Comparison of ENCODE assay signal across 8 cellular contexts in genomic region chr3:50337175-50337861, GRCh38. TPM values are rescaled to one million over a fixed set of nuclear protein-coding genes. Genes with fewer than 3 reads are reported as not detected.
DNase-seq lines count a peak whose midpoint lies in the region; ATAC-seq, FAIRE-seq and TF ChIP-seq lines count a peak whose summit lies in the region.

No MANE protein-coding gene starts in this region.

- peak overlapping the region; percentile 97 for H3K27ac Mint-ChIP-seq in central memory CD8-positive, alpha-beta T cell (ENCODE audit: low read depth)

- peak overlapping the region; percentile 62 for H3K27ac ChIP-seq in keratinocyte (ENCODE audit: control insufficient read depth, insufficient read depth, low read length)

- peak; percentile 57 for FAIRE-seq in keratinocyte (lab: Jason Lieb, UNC)

- H3K36me3 ChIP-seq in keratinocyte (ENCODE audit: control insufficient read depth in 2 of 2, extremely low read depth in 1 of 2, insufficient read depth in 2 of 2, low read length in 2 of 2): peaks cover 6 to 15% of the 10 kb centered on the region in 2 experiments

- no peaks in the 10 kb centered on the region for H3K9me3 Mint-ChIP-seq in central memory CD8-positive, alpha-beta T cell

- H2AFZ ChIP-seq in keratinocyte (ENCODE audit: control insufficient read depth, low read length): peak overlapping the region; percentile 88

- dilution Hi-C loops in keratinocyte (cut with MboI; ENCODE audit: extremely low pct_ligation_motif_present, low sequenced_read_pairs): no loop called here

- no peaks in the 10 kb centered on the region for H3K27me3 Mint-ChIP-seq in central memory CD8-positive, alpha-beta T cell

- peak overlapping the region; percentile 95 for H3K4me3 Mint-ChIP-seq in central memory CD8-positive, alpha-beta T cell

- peaks cover 51% of the 10 kb centered on the region for H3K36me3 Mint-ChIP-seq in central memory CD8-positive, alpha-beta T cell (ENCODE audit: insufficient read depth)

- H3K9me1 ChIP-seq in keratinocyte (ENCODE audit: control insufficient read depth, extremely low read depth, insufficient read depth, low read length): no peaks in the 10 kb centered on the region

- no peaks in the 10 kb centered on the region for H3K9me3 ChIP-seq in keratinocyte (ENCODE audit: control insufficient read depth, low read depth, low read length)

- H3K9ac ChIP-seq in keratinocyte (ENCODE audit: control insufficient read depth, extremely low read depth, insufficient read depth, low read length): peak overlapping the region; percentile 76

- H3K4me3 ChIP-seq in AG10803 (ENCODE audit: low read length) (peak overlapping the region; percentile 94), keratinocyte (ENCODE audit: control insufficient read depth in 2 of 3, extremely low read depth in 1 of 3, insufficient read depth in 2 of 3, low read depth in 1 of 3, low read length in 3 of 3) (peak overlapping the region; percentile 78 to 87 (median 79))

- peaks cover 51% of the 10 kb centered on the region for H3K4me1 ChIP-seq in keratinocyte (ENCODE audit: control insufficient read depth, extremely low read depth, insufficient read depth, low read length)

- DNase-seq in AG10803 (ENCODE audit: low read depth) (peak; percentile 99), NCI-H345 treated with DMSO at 0.1 percent for 48 hours (lab: John Stamatoyannopoulos, UW; ENCODE audit: unreplicated experiment) (peak; percentile 83), keratinocyte (ENCODE audit: low read depth, low spot score) (peak; percentile 97)
- DNase-seq in activated CD4-positive, CD25-positive, alpha-beta regulatory T cell treated with anti-CD3 and anti-CD28 coated beads, Interleukin-2, amount 50 U/mL, for 16 hours (ENCODE audit: low read depth, low spot score): peak; percentile 86
- DNase-seq in central memory CD8-positive, alpha-beta T cell (ENCODE audit: low spot score in 2 of 2): peak; percentile 79 to 82
- peak; percentile 94 to 97 (median 95) for DNase-seq in stimulated activated CD4-positive, alpha-beta T cell treated with anti-CD3 and anti-CD28 coated beads, Interleukin-12 subunit alpha, Interleukin-12 subunit beta, amount 100 ng/mL, for 48 hours (ENCODE audit: low read depth in 2 of 3, low spot score in 1 of 3)

- H3K79me2 ChIP-seq in keratinocyte (ENCODE audit: control insufficient read depth, insufficient read depth, low read length): peaks cover 51% of the 10 kb centered on the region

- peaks cover 76% of the 10 kb centered on the region for H3K4me1 Mint-ChIP-seq in central memory CD8-positive, alpha-beta T cell

- peak overlapping the region; percentile 89 for H3K4me2 ChIP-seq in keratinocyte (ENCODE audit: control insufficient read depth, extremely low read depth, insufficient read depth, low read depth, low read length)

- no peaks in the 10 kb centered on the region for H3K27me3 ChIP-seq in keratinocyte (ENCODE audit: control insufficient read depth, extremely low read depth, insufficient read depth, low read length)

- ATAC-seq in GM19035 (IDR thresholded peaks at IDR 0.05; ENCODE audit: unreplicated experiment) (peak; percentile 78), HG03342 (IDR thresholded peaks at IDR 0.05; ENCODE audit: unreplicated experiment) (peak; percentile 70)
- ATAC-seq in central memory CD8-positive, alpha-beta T cell (replicated peaks; ENCODE audit: extremely low read depth, poor library complexity, severe bottlenecking): peak; percentile 67

- peaks cover 7% of the 10 kb centered on the region for H4K20me1 ChIP-seq in keratinocyte (ENCODE audit: control insufficient read depth, extremely low read depth, insufficient read depth, low read length)

- TF ChIP-seq CTCF in AG10803 (conservative IDR thresholded peaks at IDR 0.05; ENCODE audit: low read length): no peak
- no peak for TF ChIP-seq CTCF in keratinocyte (optimal IDR thresholded peaks at IDR 0.05 in 1 of 3, IDR thresholded peaks at IDR 0.05 in 1 of 3, conservative IDR thresholded peaks at IDR 0.05 in 1 of 3; ENCODE audit: extremely low read depth in 1 of 3, insufficient read depth in 2 of 3, low read length in 3 of 3)

RNA-seq across cellular contexts. Expression of gene RASSF1, which starts 3.3 kb away (rescaled TPM):
- 28.5 to 42.5 TPM (median 30.7 TPM) in 3 replicates for polyA plus RNA-seq in keratinocyte
- 17.7 TPM for polyA plus RNA-seq in keratinocyte (2011; ENCODE audit: low read depth)
- polyA plus RNA-seq in keratinocyte (2011; cell fraction: cytosol; rRNA removed): 22.6 and 33.6 TPM in 2 replicates
- polyA plus RNA-seq in keratinocyte (2011; cell fraction: nucleus; rRNA removed): 38.7 and 45.7 TPM in 2 replicates
- polyA plus RNA-seq in keratinocyte (2012; ENCODE audit: low replicate concordance): 24.4 and 28.4 TPM in 2 replicates
- polyA minus RNA-seq in keratinocyte: 9.5 to 13.8 TPM (median 10.2 TPM) in 3 replicates
- polyA minus RNA-seq in keratinocyte (2011; cell fraction: cytosol; rRNA and poly(A)+ RNA removed): 20.3 TPM
- polyA minus RNA-seq in keratinocyte (2011; cell fraction: nucleus; rRNA and poly(A)+ RNA removed): 13.5 and 16.1 TPM in 2 replicates

RNA-seq across cellular contexts. Expression of gene ZMYND10, which starts 8.2 kb away (rescaled TPM):
- 0.10 to 0.21 TPM (median 0.15 TPM) in 3 replicates for polyA plus RNA-seq in keratinocyte
- not detected for polyA plus RNA-seq in keratinocyte (2011; ENCODE audit: low read depth)
- 0.05 and 0.19 TPM in 2 replicates for polyA plus RNA-seq in keratinocyte (2011; cell fraction: cytosol; rRNA removed)
- 0.40 and 0.41 TPM in 2 replicates for polyA plus RNA-seq in keratinocyte (2011; cell fraction: nucleus; rRNA removed)
- polyA plus RNA-seq in keratinocyte (2012; ENCODE audit: low replicate concordance): 0.16 and 0.48 TPM in 2 replicates
- not detected in 3 replicates for polyA minus RNA-seq in keratinocyte
- not detected for polyA minus RNA-seq in keratinocyte (2011; cell fraction: cytosol; rRNA and poly(A)+ RNA removed)
- not detected in 2 replicates for polyA minus RNA-seq in keratinocyte (2011; cell fraction: nucleus; rRNA and poly(A)+ RNA removed)

RNA-seq across cellular contexts. Expression of gene TUSC2, which starts 9.3 kb away (rescaled TPM):
- 28.0 to 47.8 TPM (median 30.5 TPM) in 3 replicates for polyA plus RNA-seq in keratinocyte
- polyA plus RNA-seq in keratinocyte (2011; ENCODE audit: low read depth): 16.9 TPM
- 30.5 and 33.1 TPM in 2 replicates for polyA plus RNA-seq in keratinocyte (2011; cell fraction: cytosol; rRNA removed)
- 26.5 and 26.9 TPM in 2 replicates for polyA plus RNA-seq in keratinocyte (2011; cell fraction: nucleus; rRNA removed)
- polyA plus RNA-seq in keratinocyte (2012; ENCODE audit: low replicate concordance): 26.0 and 26.1 TPM in 2 replicates
- 15.1 to 25.8 TPM (median 20.7 TPM) in 3 replicates for polyA minus RNA-seq in keratinocyte
- polyA minus RNA-seq in keratinocyte (2011; cell fraction: cytosol; rRNA and poly(A)+ RNA removed): 18.8 TPM
- 5.8 and 9.9 TPM in 2 replicates for polyA minus RNA-seq in keratinocyte (2011; cell fraction: nucleus; rRNA and poly(A)+ RNA removed)

RNA-seq across cellular contexts. Expression of gene NPRL2, which starts 13.3 kb away (rescaled TPM):
- 20.6 to 30.1 TPM (median 23.3 TPM) in 3 replicates for polyA plus RNA-seq in keratinocyte
- 5.1 TPM for polyA plus RNA-seq in keratinocyte (2011; ENCODE audit: low read depth)
- polyA plus RNA-seq in keratinocyte (2011; cell fraction: cytosol; rRNA removed): 16.0 and 16.8 TPM in 2 replicates
- polyA plus RNA-seq in keratinocyte (2011; cell fraction: nucleus; rRNA removed): 29.4 and 32.2 TPM in 2 replicates
- 13.9 and 15.4 TPM in 2 replicates for polyA plus RNA-seq in keratinocyte (2012; ENCODE audit: low replicate concordance)
- 23.5 to 27.6 TPM (median 27.2 TPM) in 3 replicates for polyA minus RNA-seq in keratinocyte
- 14.0 TPM for polyA minus RNA-seq in keratinocyte (2011; cell fraction: cytosol; rRNA and poly(A)+ RNA removed)
- polyA minus RNA-seq in keratinocyte (2011; cell fraction: nucleus; rRNA and poly(A)+ RNA removed): 8.4 and 10.2 TPM in 2 replicates

RNA-seq across cellular contexts. Expression of gene CYB561D2, which starts 13.3 kb away (rescaled TPM):
- 12.3 to 19.9 TPM (median 17.6 TPM) in 3 replicates for polyA plus RNA-seq in keratinocyte
- 1.2 TPM for polyA plus RNA-seq in keratinocyte (2011; ENCODE audit: low read depth)
- polyA plus RNA-seq in keratinocyte (2011; cell fraction: cytosol; rRNA removed): 9.7 and 15.3 TPM in 2 replicates
- polyA plus RNA-seq in keratinocyte (2011; cell fraction: nucleus; rRNA removed): 28.8 and 29.5 TPM in 2 replicates
- 8.5 and 17.4 TPM in 2 replicates for polyA plus RNA-seq in keratinocyte (2012; ENCODE audit: low replicate concordance)
- polyA minus RNA-seq in keratinocyte: 13.1 to 28.8 TPM (median 13.5 TPM) in 3 replicates
- 12.7 TPM for polyA minus RNA-seq in keratinocyte (2011; cell fraction: cytosol; rRNA and poly(A)+ RNA removed)
- polyA minus RNA-seq in keratinocyte (2011; cell fraction: nucleus; rRNA and poly(A)+ RNA removed): 10.0 and 13.3 TPM in 2 replicates

Comparison
In these comparisons a context has a peak if more than half of its experiments do, and no peak if none do; other contexts are left out.
1. Peak in every context shown above with its lines: DNase-seq, ATAC-seq, H3K4me3 ChIP-seq and H3K27ac ChIP-seq.